10 cellular contexts compared by ENCODE assay signal in genomic region chr17:50221500-50222480, GRCh38. TPM values are rescaled to one million over a fixed set of nuclear protein-coding genes. Genes with fewer than 3 reads are reported as not detected.
DNase-seq lines count a peak whose midpoint lies in the region.
"Had no signal": no experiment of that assay in that cellular context is flagged by ENCODE, and none has a peak within 500 bp of the region (broad histone marks: within the 10 kb centered on the region; RNA-seq: fewer than 3 reads in every experiment).

No MANE protein-coding gene starts in this region.

- H3K9ac ChIP-seq in trophoblast cell (ENCODE audit: low read length): no peak overlapping the region

- peak overlapping the region; percentile 1 for H2BK120ac ChIP-seq in trophoblast cell (ENCODE audit: insufficient read depth, low read length, poor library complexity)

- H3K27ac ChIP-seq in esophagus (ENCODE audit: low read depth in 2 of 2, low read length in 1 of 2) (peak overlapping the region; percentile 28 to 45), trophoblast cell (ENCODE audit: low read depth, low read length) (no peak overlapping the region)
- H3K27ac ChIP-seq: prostate gland, VCaP had no signal

- peak overlapping the region; percentile 57 for H4K91ac ChIP-seq in trophoblast cell (ENCODE audit: low read depth, low read length)

- peak overlapping the region; percentile 84 for H2BK12ac ChIP-seq in trophoblast cell (ENCODE audit: low read length)

- H2AFZ ChIP-seq in trophoblast cell (ENCODE audit: insufficient read depth, low read length, poor library complexity): no peak overlapping the region

- DNase-seq in EH (ENCODE audit: low read depth) (peak; percentile 86), NOMO-1 treated with dmso at 0.1 percent for 144 hours (lab: John Stamatoyannopoulos, UW; ENCODE audit: unreplicated experiment) (peak; percentile 79), trophoblast cell (no peak), NCI-H1436 treated with DMSO at 0.1 percent for 48 hours (lab: John Stamatoyannopoulos, UW) (no peak), NCI-H1092 treated with DMSO at 0.1 percent for 48 hours (lab: John Stamatoyannopoulos, UW) (no peak), NCI-H2107 treated with DMSO at 0.1 percent for 48 hours (lab: John Stamatoyannopoulos, UW; ENCODE audit: unreplicated experiment) (no peak), GM19240 (ENCODE audit: insufficient read length, low spot score) (no peak)

- H3K36me3 ChIP-seq in esophagus (ENCODE audit: control insufficient read depth in 2 of 2, insufficient read depth in 2 of 2, low read length in 1 of 2) (no peaks in the 10 kb centered on the region), trophoblast cell (ENCODE audit: control insufficient read depth in 1 of 2, insufficient read depth in 2 of 2, low read length in 2 of 2) (no peaks in the 10 kb centered on the region)
- H3K36me3 ChIP-seq: prostate gland had no signal

- H3K79me2 ChIP-seq in trophoblast cell (ENCODE audit: control insufficient read depth, insufficient read depth, low read length, poor library complexity): peaks cover 1% of the 10 kb centered on the region

- H3K18ac ChIP-seq in trophoblast cell (ENCODE audit: low read length): no peak overlapping the region

- peaks cover 3 to 5% of the 10 kb centered on the region in 2 donors for H3K9me3 ChIP-seq in esophagus (ENCODE audit: control insufficient read depth in 2 of 2, insufficient read depth in 1 of 2, low read depth in 1 of 2, low read length in 1 of 2)
- peaks cover 6% of the 10 kb centered on the region for H3K9me3 ChIP-seq in trophoblast cell (ENCODE audit: insufficient read depth, low read depth, low read length)
- H3K9me3 ChIP-seq: prostate gland had no signal

- 37 to 57% methylated on average over 10 of the region's 10 CpGs for WGBS in esophagus, 2 donors
- WGBS in trophoblast cell (ENCODE audit: extremely low coverage, insufficient coverage, insufficient read length): no CpG with 5 or more reads among the region's 10 CpGs

- H3K4me1 ChIP-seq in esophagus (ENCODE audit: control insufficient read depth in 2 of 2, insufficient read depth in 2 of 2, low read length in 1 of 2) (peaks cover 0 to 5% of the 10 kb centered on the region in 2 donors), trophoblast cell (ENCODE audit: control insufficient read depth in 1 of 2, insufficient read depth in 2 of 2, low read length in 2 of 2) (peaks cover 20 to 22% of the 10 kb centered on the region in 2 experiments)
- H3K4me1 ChIP-seq: prostate gland had no signal

- H3K4me2 ChIP-seq in trophoblast cell (ENCODE audit: low read length): no peak overlapping the region

- H3K4ac ChIP-seq in trophoblast cell (ENCODE audit: low read depth, low read length): no peak overlapping the region

- H3K27me3 ChIP-seq in esophagus (ENCODE audit: control insufficient read depth in 1 of 2, insufficient read depth in 2 of 2, low read length in 2 of 2) (no peaks in the 10 kb centered on the region), trophoblast cell (ENCODE audit: insufficient read depth, low read length) (no peaks in the 10 kb centered on the region)

- H3K4me3 ChIP-seq in esophagus (ENCODE audit: low read depth in 1 of 2, low read length in 2 of 2) (no peak overlapping the region), trophoblast cell (ENCODE audit: low read depth, low read length) (no peak overlapping the region)
- H3K4me3 ChIP-seq: prostate gland had no signal

- H3K23ac ChIP-seq in trophoblast cell (ENCODE audit: low read length): no peak overlapping the region

- no peak overlapping the region for H4K12ac ChIP-seq in trophoblast cell (ENCODE audit: low read depth, low read length)

- H2BK5ac ChIP-seq in trophoblast cell (ENCODE audit: low read depth, low read length, poor library complexity): no peak overlapping the region

- H4K8ac ChIP-seq in trophoblast cell (ENCODE audit: low read depth, low read length): no peak overlapping the region

- H3K14ac ChIP-seq in trophoblast cell (ENCODE audit: low read length): no peak overlapping the region

- H3K79me1 ChIP-seq in trophoblast cell (ENCODE audit: low read length): peaks cover 13% of the 10 kb centered on the region

- H2AK5ac ChIP-seq in trophoblast cell (ENCODE audit: low read length): peak overlapping the region; percentile 76

RNA-seq across cellular contexts. Expression of gene COL1A1, which starts 20.4 kb away (rescaled TPM):
- 10 to 100 TPM; 11.8 to 12.8 TPM for polyA plus RNA-seq in esophagus
- 548 and 582 TPM in 2 replicates for polyA plus RNA-seq in trophoblast cell (2013)

RNA-seq across cellular contexts. Expression of gene TMEM92, which starts 52.5 kb away (rescaled TPM):
- polyA plus RNA-seq in esophagus: under 1 TPM; 0.08 to 0.27 TPM
- 15.5 and 15.6 TPM in 2 replicates for polyA plus RNA-seq in trophoblast cell (2013)

RNA-seq across cellular contexts. Expression of gene SGCA, which starts 56.0 kb away (rescaled TPM):
- 1 to 10 TPM; 7.1 to 10.0 TPM for polyA plus RNA-seq in esophagus
- polyA plus RNA-seq in trophoblast cell (2013): not detected in 2 replicates

Comparison
In these comparisons a context has a peak if more than half of its experiments do, and no peak if none do; other contexts are left out.
1. DNase-seq: peak in EH (single experiment) and NOMO-1 treated with dmso at 0.1 percent for 144 hours (single experiment); none in trophoblast cell (0 of 2), NCI-H1436 treated with DMSO at 0.1 percent for 48 hours (single experiment), NCI-H1092 treated with DMSO at 0.1 percent for 48 hours (single experiment), NCI-H2107 treated with DMSO at 0.1 percent for 48 hours (single experiment) and GM19240 (single experiment).